Comparison of ENCODE assay signal across 1 cellular context in genomic region chr10:74852406-74852805, GRCh38.
TF ChIP-seq lines count a peak whose summit lies in the region.

No MANE protein-coding gene starts in this region.

TF ChIP-seq in K562, 482 proteins besides CTCF, POLR2A, EP300 and RAD21 (continued from another document):
- TF ChIP-seq, protein P1, sequence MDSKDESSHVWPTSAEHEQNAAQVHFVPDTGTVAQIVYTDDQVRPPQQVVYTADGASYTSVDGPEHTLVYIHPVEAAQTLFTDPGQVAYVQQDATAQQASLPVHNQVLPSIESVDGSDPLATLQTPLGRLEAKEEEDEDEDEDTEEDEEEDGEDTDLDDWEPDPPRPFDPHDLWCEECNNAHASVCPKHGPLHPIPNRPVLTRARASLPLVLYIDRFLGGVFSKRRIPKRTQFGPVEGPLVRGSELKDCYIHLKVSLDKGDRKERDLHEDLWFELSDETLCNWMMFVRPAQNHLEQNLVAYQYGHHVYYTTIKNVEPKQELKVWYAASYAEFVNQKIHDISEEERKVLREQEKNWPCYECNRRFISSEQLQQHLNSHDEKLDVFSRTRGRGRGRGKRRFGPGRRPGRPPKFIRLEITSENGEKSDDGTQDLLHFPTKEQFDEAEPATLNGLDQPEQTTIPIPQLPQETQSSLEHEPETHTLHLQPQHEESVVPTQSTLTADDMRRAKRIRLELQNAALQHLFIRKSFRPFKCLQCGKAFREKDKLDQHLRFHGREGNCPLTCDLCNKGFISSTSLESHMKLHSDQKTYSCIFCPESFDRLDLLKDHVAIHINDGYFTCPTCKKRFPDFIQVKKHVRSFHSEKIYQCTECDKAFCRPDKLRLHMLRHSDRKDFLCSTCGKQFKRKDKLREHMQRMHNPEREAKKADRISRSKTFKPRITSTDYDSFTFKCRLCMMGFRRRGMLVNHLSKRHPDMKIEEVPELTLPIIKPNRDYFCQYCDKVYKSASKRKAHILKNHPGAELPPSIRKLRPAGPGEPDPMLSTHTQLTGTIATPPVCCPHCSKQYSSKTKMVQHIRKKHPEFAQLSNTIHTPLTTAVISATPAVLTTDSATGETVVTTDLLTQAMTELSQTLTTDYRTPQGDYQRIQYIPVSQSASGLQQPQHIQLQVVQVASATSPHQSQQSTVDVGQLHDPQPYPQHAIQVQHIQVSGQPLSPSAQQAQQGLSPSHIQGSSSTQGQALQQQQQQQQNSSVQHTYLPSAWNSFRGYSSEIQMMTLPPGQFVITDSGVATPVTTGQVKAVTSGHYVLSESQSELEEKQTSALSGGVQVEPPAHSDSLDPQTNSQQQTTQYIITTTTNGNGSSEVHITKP (IDR thresholded peaks at IDR 0.05; ENCODE audit: partially characterized antibody), result peak; percentile 12
- no peak for TF ChIP-seq PHF21A (IDR thresholded peaks at IDR 0.05; ENCODE audit: borderline replicate concordance, low read depth)
- peak in 1 of 2 experiments; percentile 44 for TF ChIP-seq AFF1 (IDR thresholded peaks at IDR 0.05; ENCODE audit: low read depth in 1 of 2, partially characterized antibody in 2 of 2)
- 0 out of 2 replicates have a peak, but pooled peaks have one; percentile 15 for TF ChIP-seq FOSL1 (tag; conservative IDR thresholded peaks at IDR 0.05)
- TF ChIP-seq, protein P2, sequence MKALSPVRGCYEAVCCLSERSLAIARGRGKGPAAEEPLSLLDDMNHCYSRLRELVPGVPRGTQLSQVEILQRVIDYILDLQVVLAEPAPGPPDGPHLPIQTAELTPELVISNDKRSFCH (CRISPR knock-in tag; IDR thresholded peaks at IDR 0.05), result no peak
- TF ChIP-seq, protein P2 (tag; IDR thresholded peaks at IDR 0.05), result peak; percentile 40; the same call in 1 of the 2 replicates
- TF ChIP-seq RFX5 (IDR thresholded peaks at IDR 0.05; ENCODE audit: low read depth, low read length), result no peak
- TF ChIP-seq CHD4 (IDR thresholded peaks at IDR 0.05; ENCODE audit: insufficient read depth, insufficient replicate concordance, low read depth, low read length, poor library complexity, severe bottlenecking), result no peak
- TF ChIP-seq, protein P3, sequence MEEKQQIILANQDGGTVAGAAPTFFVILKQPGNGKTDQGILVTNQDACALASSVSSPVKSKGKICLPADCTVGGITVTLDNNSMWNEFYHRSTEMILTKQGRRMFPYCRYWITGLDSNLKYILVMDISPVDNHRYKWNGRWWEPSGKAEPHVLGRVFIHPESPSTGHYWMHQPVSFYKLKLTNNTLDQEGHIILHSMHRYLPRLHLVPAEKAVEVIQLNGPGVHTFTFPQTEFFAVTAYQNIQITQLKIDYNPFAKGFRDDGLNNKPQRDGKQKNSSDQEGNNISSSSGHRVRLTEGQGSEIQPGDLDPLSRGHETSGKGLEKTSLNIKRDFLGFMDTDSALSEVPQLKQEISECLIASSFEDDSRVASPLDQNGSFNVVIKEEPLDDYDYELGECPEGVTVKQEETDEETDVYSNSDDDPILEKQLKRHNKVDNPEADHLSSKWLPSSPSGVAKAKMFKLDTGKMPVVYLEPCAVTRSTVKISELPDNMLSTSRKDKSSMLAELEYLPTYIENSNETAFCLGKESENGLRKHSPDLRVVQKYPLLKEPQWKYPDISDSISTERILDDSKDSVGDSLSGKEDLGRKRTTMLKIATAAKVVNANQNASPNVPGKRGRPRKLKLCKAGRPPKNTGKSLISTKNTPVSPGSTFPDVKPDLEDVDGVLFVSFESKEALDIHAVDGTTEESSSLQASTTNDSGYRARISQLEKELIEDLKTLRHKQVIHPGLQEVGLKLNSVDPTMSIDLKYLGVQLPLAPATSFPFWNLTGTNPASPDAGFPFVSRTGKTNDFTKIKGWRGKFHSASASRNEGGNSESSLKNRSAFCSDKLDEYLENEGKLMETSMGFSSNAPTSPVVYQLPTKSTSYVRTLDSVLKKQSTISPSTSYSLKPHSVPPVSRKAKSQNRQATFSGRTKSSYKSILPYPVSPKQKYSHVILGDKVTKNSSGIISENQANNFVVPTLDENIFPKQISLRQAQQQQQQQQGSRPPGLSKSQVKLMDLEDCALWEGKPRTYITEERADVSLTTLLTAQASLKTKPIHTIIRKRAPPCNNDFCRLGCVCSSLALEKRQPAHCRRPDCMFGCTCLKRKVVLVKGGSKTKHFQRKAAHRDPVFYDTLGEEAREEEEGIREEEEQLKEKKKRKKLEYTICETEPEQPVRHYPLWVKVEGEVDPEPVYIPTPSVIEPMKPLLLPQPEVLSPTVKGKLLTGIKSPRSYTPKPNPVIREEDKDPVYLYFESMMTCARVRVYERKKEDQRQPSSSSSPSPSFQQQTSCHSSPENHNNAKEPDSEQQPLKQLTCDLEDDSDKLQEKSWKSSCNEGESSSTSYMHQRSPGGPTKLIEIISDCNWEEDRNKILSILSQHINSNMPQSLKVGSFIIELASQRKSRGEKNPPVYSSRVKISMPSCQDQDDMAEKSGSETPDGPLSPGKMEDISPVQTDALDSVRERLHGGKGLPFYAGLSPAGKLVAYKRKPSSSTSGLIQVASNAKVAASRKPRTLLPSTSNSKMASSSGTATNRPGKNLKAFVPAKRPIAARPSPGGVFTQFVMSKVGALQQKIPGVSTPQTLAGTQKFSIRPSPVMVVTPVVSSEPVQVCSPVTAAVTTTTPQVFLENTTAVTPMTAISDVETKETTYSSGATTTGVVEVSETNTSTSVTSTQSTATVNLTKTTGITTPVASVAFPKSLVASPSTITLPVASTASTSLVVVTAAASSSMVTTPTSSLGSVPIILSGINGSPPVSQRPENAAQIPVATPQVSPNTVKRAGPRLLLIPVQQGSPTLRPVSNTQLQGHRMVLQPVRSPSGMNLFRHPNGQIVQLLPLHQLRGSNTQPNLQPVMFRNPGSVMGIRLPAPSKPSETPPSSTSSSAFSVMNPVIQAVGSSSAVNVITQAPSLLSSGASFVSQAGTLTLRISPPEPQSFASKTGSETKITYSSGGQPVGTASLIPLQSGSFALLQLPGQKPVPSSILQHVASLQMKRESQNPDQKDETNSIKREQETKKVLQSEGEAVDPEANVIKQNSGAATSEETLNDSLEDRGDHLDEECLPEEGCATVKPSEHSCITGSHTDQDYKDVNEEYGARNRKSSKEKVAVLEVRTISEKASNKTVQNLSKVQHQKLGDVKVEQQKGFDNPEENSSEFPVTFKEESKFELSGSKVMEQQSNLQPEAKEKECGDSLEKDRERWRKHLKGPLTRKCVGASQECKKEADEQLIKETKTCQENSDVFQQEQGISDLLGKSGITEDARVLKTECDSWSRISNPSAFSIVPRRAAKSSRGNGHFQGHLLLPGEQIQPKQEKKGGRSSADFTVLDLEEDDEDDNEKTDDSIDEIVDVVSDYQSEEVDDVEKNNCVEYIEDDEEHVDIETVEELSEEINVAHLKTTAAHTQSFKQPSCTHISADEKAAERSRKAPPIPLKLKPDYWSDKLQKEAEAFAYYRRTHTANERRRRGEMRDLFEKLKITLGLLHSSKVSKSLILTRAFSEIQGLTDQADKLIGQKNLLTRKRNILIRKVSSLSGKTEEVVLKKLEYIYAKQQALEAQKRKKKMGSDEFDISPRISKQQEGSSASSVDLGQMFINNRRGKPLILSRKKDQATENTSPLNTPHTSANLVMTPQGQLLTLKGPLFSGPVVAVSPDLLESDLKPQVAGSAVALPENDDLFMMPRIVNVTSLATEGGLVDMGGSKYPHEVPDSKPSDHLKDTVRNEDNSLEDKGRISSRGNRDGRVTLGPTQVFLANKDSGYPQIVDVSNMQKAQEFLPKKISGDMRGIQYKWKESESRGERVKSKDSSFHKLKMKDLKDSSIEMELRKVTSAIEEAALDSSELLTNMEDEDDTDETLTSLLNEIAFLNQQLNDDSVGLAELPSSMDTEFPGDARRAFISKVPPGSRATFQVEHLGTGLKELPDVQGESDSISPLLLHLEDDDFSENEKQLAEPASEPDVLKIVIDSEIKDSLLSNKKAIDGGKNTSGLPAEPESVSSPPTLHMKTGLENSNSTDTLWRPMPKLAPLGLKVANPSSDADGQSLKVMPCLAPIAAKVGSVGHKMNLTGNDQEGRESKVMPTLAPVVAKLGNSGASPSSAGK (IDR thresholded peaks at IDR 0.05), result peak; percentile 28; the same call in 1 of the 2 replicates
- TF ChIP-seq SOX6 (IDR thresholded peaks at IDR 0.05), result peak; percentile 68
- TF ChIP-seq SIRT6 (IDR thresholded peaks at IDR 0.05; ENCODE audit: low read depth, low read length), result no peak
- 0 out of 2 replicates have a peak, but pooled peaks have one; percentile 27 for TF ChIP-seq GATAD2B (IDR thresholded peaks at IDR 0.05; ENCODE audit: borderline replicate concordance)
- TF ChIP-seq MIER1 (IDR thresholded peaks at IDR 0.05; ENCODE audit: low read depth), result no peak
- TF ChIP-seq, protein P4, sequence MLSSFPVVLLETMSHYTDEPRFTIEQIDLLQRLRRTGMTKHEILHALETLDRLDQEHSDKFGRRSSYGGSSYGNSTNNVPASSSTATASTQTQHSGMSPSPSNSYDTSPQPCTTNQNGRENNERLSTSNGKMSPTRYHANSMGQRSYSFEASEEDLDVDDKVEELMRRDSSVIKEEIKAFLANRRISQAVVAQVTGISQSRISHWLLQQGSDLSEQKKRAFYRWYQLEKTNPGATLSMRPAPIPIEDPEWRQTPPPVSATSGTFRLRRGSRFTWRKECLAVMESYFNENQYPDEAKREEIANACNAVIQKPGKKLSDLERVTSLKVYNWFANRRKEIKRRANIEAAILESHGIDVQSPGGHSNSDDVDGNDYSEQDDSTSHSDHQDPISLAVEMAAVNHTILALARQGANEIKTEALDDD (IDR thresholded peaks at IDR 0.05), result peak; percentile 90
- TF ChIP-seq, protein P5, sequence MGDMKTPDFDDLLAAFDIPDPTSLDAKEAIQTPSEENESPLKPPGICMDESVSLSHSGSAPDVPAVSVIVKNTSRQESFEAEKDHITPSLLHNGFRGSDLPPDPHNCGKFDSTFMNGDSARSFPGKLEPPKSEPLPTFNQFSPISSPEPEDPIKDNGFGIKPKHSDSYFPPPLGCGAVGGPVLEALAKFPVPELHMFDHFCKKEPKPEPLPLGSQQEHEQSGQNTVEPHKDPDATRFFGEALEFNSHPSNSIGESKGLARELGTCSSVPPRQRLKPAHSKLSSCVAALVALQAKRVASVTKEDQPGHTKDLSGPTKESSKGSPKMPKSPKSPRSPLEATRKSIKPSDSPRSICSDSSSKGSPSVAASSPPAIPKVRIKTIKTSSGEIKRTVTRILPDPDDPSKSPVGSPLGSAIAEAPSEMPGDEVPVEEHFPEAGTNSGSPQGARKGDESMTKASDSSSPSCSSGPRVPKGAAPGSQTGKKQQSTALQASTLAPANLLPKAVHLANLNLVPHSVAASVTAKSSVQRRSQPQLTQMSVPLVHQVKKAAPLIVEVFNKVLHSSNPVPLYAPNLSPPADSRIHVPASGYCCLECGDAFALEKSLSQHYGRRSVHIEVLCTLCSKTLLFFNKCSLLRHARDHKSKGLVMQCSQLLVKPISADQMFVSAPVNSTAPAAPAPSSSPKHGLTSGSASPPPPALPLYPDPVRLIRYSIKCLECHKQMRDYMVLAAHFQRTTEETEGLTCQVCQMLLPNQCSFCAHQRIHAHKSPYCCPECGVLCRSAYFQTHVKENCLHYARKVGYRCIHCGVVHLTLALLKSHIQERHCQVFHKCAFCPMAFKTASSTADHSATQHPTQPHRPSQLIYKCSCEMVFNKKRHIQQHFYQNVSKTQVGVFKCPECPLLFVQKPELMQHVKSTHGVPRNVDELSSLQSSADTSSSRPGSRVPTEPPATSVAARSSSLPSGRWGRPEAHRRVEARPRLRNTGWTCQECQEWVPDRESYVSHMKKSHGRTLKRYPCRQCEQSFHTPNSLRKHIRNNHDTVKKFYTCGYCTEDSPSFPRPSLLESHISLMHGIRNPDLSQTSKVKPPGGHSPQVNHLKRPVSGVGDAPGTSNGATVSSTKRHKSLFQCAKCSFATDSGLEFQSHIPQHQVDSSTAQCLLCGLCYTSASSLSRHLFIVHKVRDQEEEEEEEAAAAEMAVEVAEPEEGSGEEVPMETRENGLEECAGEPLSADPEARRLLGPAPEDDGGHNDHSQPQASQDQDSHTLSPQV (IDR thresholded peaks at IDR 0.05), result peak; percentile 66; the same call in 1 of the 2 replicates
- TF ChIP-seq EHMT2 (IDR thresholded peaks at IDR 0.05), result peak; percentile 63; the same call in 1 of the 2 replicates
- TF ChIP-seq DPF2 (IDR thresholded peaks at IDR 0.05), result 0 out of 2 replicates have a peak, but pooled peaks have one; percentile 37
